20 cellular contexts compared by ENCODE assay signal in the genomic region with DNA sequence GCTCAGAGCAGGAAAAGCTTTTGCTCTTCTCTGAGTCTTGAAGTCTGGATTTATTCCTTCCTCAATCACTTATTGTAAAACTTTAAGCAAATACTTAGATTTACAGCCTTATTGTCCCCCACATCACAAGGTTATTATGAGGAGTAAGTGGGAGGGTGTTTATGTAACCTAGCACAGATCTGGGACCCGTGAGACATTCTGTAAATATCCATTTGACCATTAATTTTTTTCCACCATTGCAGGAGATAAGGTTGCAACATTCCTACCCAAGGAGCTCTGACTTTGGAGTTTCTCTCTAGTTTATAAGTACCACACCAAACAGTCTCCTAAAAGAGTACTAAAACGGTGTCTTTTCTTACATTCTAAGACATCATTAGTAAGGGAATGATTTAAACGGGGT. TPM values are rescaled to one million over a fixed set of nuclear protein-coding genes. Genes with fewer than 3 reads are reported as not detected.
DNase-seq lines count a peak whose midpoint lies in the region; ATAC-seq and TF ChIP-seq lines count a peak whose summit lies in the region.
"Had no signal": no experiment of that assay in that cellular context is flagged by ENCODE, and none has a peak within 500 bp of the region (broad histone marks: within the 10 kb centered on the region; RNA-seq: fewer than 3 reads in every experiment).

No MANE protein-coding gene starts in this region.

- H3K9me3 Mint-ChIP-seq in chondrocyte (ENCODE audit: low read depth), result no peaks in the 10 kb centered on the region
- H3K9me3 Mint-ChIP-seq: activated T-helper 17 cell treated with anti-CD3 and anti-CD28 coated beads, Interleukin-2, amount 50 U/mL, for 72 hours had no signal

- no peak overlapping the region for H2AFZ ChIP-seq in mesenchymal stem cell (ENCODE audit: low read depth, low read length)

- no peak overlapping the region for H2BK120ac ChIP-seq in mesenchymal stem cell (ENCODE audit: low read depth, low read length)

- TF ChIP-seq CTCF in chondrocyte (IDR thresholded peaks at IDR 0.05) (no peak), psoas muscle (IDR thresholded peaks at IDR 0.05) (no peak)

- peak; percentile 33 for DNase-seq in A172 (ENCODE audit: low spot score)
- DNase-seq in H4 (ENCODE audit: low spot score), result peak; percentile 18
- DNase-seq in chondrocyte (ENCODE audit: low spot score), result no peak
- peak; percentile 60 for DNase-seq in mesenchymal stem cell
- DNase-seq in psoas muscle, result no peak
- DNase-seq in aorta, result no peak
- no peak for DNase-seq in NCI-H2196 treated with DMSO at 0.1 percent for 48 hours (lab: John Stamatoyannopoulos, UW; ENCODE audit: unreplicated experiment)
- DNase-seq: foreskin melanocyte; mammary epithelial cell; NCI-H1105 treated with DMSO at 0.1 percent for 48 hours; NCI-H2227 treated with DMSO at 0.1 percent for 48 hours; NK-92 treated with Interleukin-12 subunit alpha and Interleukin-12 subunit beta, amount 100 ng/mL, for 24 hours; sigmoid colon; stimulated activated CD4-positive, alpha-beta T cell treated with anti-CD3 and anti-CD28 coated beads, Interleukin-4, amount 100 ng/mL, for 4 hours; T-helper 1 cell had no signal

- H3K4me3 ChIP-seq in mesenchymal stem cell (ENCODE audit: insufficient read depth in 1 of 2, low read depth in 1 of 2, low read length in 2 of 2) (no peak overlapping the region), psoas muscle (no peak overlapping the region), aorta (ENCODE audit: low read length in 2 of 2) (no peak overlapping the region)
- H3K4me3 ChIP-seq: sigmoid colon, tibial nerve had no signal

- intact Hi-C loops in psoas muscle (cut with DNase I) (no loop called here), aorta (cut with DNase I) (loop anchor here in 1 of 2 donors (5.0 kb wide), 1 partner anchor 56 kb away; no protein-coding TSS in a partner anchor)

- H3K27ac ChIP-seq in mesenchymal stem cell (ENCODE audit: low read length, poor library complexity, severe bottlenecking), result peak overlapping the region; percentile 14
- H3K27ac ChIP-seq in psoas muscle, result no peak overlapping the region
- H3K27ac ChIP-seq in aorta (ENCODE audit: low read depth in 1 of 2, low read length in 2 of 2), result no peak overlapping the region
- H3K27ac ChIP-seq: 22Rv1, sigmoid colon, tibial nerve had no signal

- no peak overlapping the region for H3K14ac ChIP-seq in mesenchymal stem cell (ENCODE audit: low read length in 2 of 2)

- H2BK15ac ChIP-seq in mesenchymal stem cell (ENCODE audit: low read depth, poor library complexity, severe bottlenecking), result no peak overlapping the region

- no peaks in the 10 kb centered on the region for H3K79me1 ChIP-seq in mesenchymal stem cell (replicated peaks; ENCODE audit: low read length, poor library complexity, severe bottlenecking)

- H3K27me3 Mint-ChIP-seq in chondrocyte (ENCODE audit: low read depth), result no peaks in the 10 kb centered on the region

- no peak overlapping the region for H4K91ac ChIP-seq in mesenchymal stem cell (ENCODE audit: low read length)

- H3K4me1 ChIP-seq in mesenchymal stem cell (ENCODE audit: control insufficient read depth, insufficient read depth, low read depth, low read length) (peaks cover 7% of the 10 kb centered on the region), psoas muscle (peaks cover 9% of the 10 kb centered on the region), aorta (ENCODE audit: control insufficient read depth in 1 of 2, insufficient read depth in 2 of 2, low read length in 2 of 2) (peaks cover 3 to 7% of the 10 kb centered on the region in 2 donors)

- no peak overlapping the region for H3K4me2 ChIP-seq in mesenchymal stem cell (ENCODE audit: low read length, poor library complexity, severe bottlenecking)

- no peak overlapping the region for H3K4ac ChIP-seq in mesenchymal stem cell (ENCODE audit: low read depth in 1 of 2, low read length in 2 of 2)

- H3K27ac Mint-ChIP-seq in chondrocyte (ENCODE audit: unreplicated experiment), result peak overlapping the region; percentile 52
- H3K27ac Mint-ChIP-seq: activated T-helper 17 cell treated with anti-CD3 and anti-CD28 coated beads, Interleukin-2, amount 50 U/mL, for 72 hours had no signal

- no peak overlapping the region for H2BK12ac ChIP-seq in mesenchymal stem cell (ENCODE audit: low read length in 2 of 2)

- no peaks in the 10 kb centered on the region for H3K36me3 Mint-ChIP-seq in chondrocyte (ENCODE audit: low read depth)

- ATAC-seq in psoas muscle, result no peak
- no peak for ATAC-seq in GM18907 (IDR thresholded peaks at IDR 0.05; ENCODE audit: unreplicated experiment)
- ATAC-seq in aorta (ENCODE audit: low FRiP score), result no peak
- ATAC-seq: activated T-helper 17 cell treated with anti-CD3 and anti-CD28 coated beads, Interleukin-2, amount 50 U/mL, for 72 hours had no signal

- H4K8ac ChIP-seq in mesenchymal stem cell (ENCODE audit: low read length), result no peak overlapping the region

- H3K4me1 Mint-ChIP-seq in chondrocyte (ENCODE audit: low read depth), result peaks cover 64% of the 10 kb centered on the region
- H3K4me1 Mint-ChIP-seq: activated T-helper 17 cell treated with anti-CD3 and anti-CD28 coated beads, Interleukin-2, amount 50 U/mL, for 72 hours had no signal

- H3K9me3 ChIP-seq in mesenchymal stem cell (ENCODE audit: control insufficient read depth, low read length) (no peaks in the 10 kb centered on the region), psoas muscle (no peaks in the 10 kb centered on the region), aorta (ENCODE audit: control insufficient read depth, low read length) (no peaks in the 10 kb centered on the region)
- H3K9me3 ChIP-seq: sigmoid colon had no signal

- WGBS in mesenchymal stem cell, result 52% methylated on average over 3 of the region's 3 CpGs
- 55 to 64% (median 61%) methylated on average over 3 of the region's 3 CpGs for WGBS in psoas muscle, 3 donors
- 29 to 30% methylated on average over 3 of the region's 3 CpGs for WGBS in aorta, 2 donors

- no peak overlapping the region for H3K18ac ChIP-seq in mesenchymal stem cell (ENCODE audit: low read depth in 1 of 2, low read length in 2 of 2)

- H3K23ac ChIP-seq in mesenchymal stem cell (ENCODE audit: low read length in 2 of 2), result no peak overlapping the region

- no peaks in the 10 kb centered on the region for H3K36me3 ChIP-seq in mesenchymal stem cell (ENCODE audit: control insufficient read depth in 1 of 2, insufficient read depth in 2 of 2, low read depth in 1 of 2, low read length in 2 of 2)
- no peaks in the 10 kb centered on the region for H3K36me3 ChIP-seq in psoas muscle (ENCODE audit: insufficient read depth in 1 of 2, low read depth in 1 of 2)
- H3K36me3 ChIP-seq in aorta (ENCODE audit: control insufficient read depth in 1 of 2, insufficient read depth in 2 of 2, low read length in 1 of 2), result no peaks in the 10 kb centered on the region
- H3K36me3 ChIP-seq: sigmoid colon, tibial nerve had no signal

- no peak overlapping the region for H2BK5ac ChIP-seq in mesenchymal stem cell (ENCODE audit: low read depth, low read length, poor library complexity, severe bottlenecking)

- no peak overlapping the region for H3K9ac ChIP-seq in mesenchymal stem cell (ENCODE audit: low read length)

- no peak overlapping the region for H2AK5ac ChIP-seq in mesenchymal stem cell (ENCODE audit: low read length, severe bottlenecking)

- no peak overlapping the region for H3K4me3 Mint-ChIP-seq in chondrocyte (ENCODE audit: unreplicated experiment)
- H3K4me3 Mint-ChIP-seq: activated T-helper 17 cell treated with anti-CD3 and anti-CD28 coated beads, Interleukin-2, amount 50 U/mL, for 72 hours; neural crest cell had no signal

- H3K27me3 ChIP-seq in mesenchymal stem cell (ENCODE audit: control insufficient read depth in 1 of 2, insufficient read depth in 1 of 2, low read length in 2 of 2) (no peaks in the 10 kb centered on the region), psoas muscle (ENCODE audit: insufficient read depth in 3 of 3, low read length in 2 of 3) (no peaks in the 10 kb centered on the region), aorta (ENCODE audit: control insufficient read depth in 1 of 2, insufficient read depth in 2 of 2, low read length in 1 of 2) (no peaks in the 10 kb centered on the region)
- H3K27me3 ChIP-seq: sigmoid colon, tibial nerve had no signal

RNA-seq across cellular contexts. Expression of a gene that starts 52.1 kb away (rescaled TPM):
- 9.8 and 23.8 TPM in 2 replicates for total RNA-seq in A172 (2014; rRNA removed; shearing (Covaris generic))
- 4.7 and 5.0 TPM in 2 replicates for total RNA-seq in H4 (2014; rRNA removed; shearing (Covaris generic))
- total RNA-seq in chondrocyte, result 173 to 236 TPM (median 184 TPM) in 3 replicates
- 39.3 TPM for polyA plus RNA-seq in mesenchymal stem cell (2013, experiment 1 of 2)
- polyA plus RNA-seq in mesenchymal stem cell (2013, experiment 2 of 2), result 37.2 TPM
- 10 to 100 TPM; 25.4 to 40.5 (median 29.7) TPM for total RNA-seq in psoas muscle
- polyA plus RNA-seq in psoas muscle, result 10 to 100 TPM; 11.3 to 26.9 (median 11.9) TPM
- total RNA-seq in aorta, result 100 to 1,000 TPM in 1 of 2 donors, 10 to 100 TPM in 1; 87.1 to 113 TPM
- polyA plus RNA-seq in aorta, result 10 to 100 TPM; 14.4 to 99.7 TPM

Comparison
In these comparisons a context has a peak if more than half of its experiments do, and no peak if none do; other contexts are left out.
1. DNase-seq: peak in A172 (single experiment), H4 (single experiment) and mesenchymal stem cell (single experiment); none in chondrocyte (single experiment), psoas muscle (0 of 2), aorta (0 of 2) and NCI-H2196 treated with DMSO at 0.1 percent for 48 hours (single experiment).